In the genomic region with DNA sequence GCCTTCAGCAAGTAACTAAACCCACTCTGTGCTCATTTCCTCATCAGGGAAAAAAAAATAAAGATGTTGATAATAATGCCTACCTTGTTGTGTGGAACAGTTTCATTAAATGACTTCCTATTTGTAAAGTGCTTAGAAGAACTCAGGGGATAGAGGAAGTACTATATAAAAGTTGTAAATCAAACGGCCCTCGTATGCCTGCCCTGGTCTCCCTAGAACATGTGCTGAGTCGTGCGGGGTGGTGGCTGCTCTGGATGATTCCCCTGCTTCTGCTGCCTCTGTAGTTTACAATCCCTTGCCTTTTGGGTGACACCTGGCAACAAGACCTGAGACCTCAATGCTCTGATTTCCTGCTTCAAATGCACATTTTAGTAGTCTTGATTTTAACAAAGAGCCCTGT, we compare ENCODE assay signal across 15 cellular contexts.
DNase-seq lines count a peak whose midpoint lies in the region; ATAC-seq, FAIRE-seq and TF ChIP-seq lines count a peak whose summit lies in the region.
"Had no signal": no experiment of that assay in that cellular context is flagged by ENCODE, and none has a peak within 500 bp of the region (broad histone marks: within the 10 kb centered on the region; RNA-seq: fewer than 3 reads in every experiment).

No MANE protein-coding gene starts in this region.

- no peaks in the 10 kb centered on the region for H3K36me3 ChIP-seq in Loucy (ENCODE audit: insufficient read depth, low read length)
- H3K36me3 ChIP-seq in K562 (ENCODE audit: control insufficient read depth, insufficient read depth, low read length): no peaks in the 10 kb centered on the region

- TF ChIP-seq RAD21 in K562 (CRISPR knock-in tag; conservative IDR thresholded peaks at IDR 0.05 in 1 of 2, IDR thresholded peaks at IDR 0.05 in 1 of 2): no peak

- no peak overlapping the region for H3K9ac ChIP-seq in Loucy (ENCODE audit: low read depth, low read length, poor library complexity, severe bottlenecking)
- no peak overlapping the region for H3K9ac ChIP-seq in K562 (ENCODE audit: insufficient read depth in 1 of 2, low read depth in 2 of 2, low read length in 2 of 2)

- no peak for TF ChIP-seq POLR2A in K562 (conservative IDR thresholded peaks at IDR 0.05)

- 4% methylated on average over 4 of the region's 4 CpGs for WGBS in K562 (ENCODE audit: insufficient coverage, low coverage, missing lambda C conversion rate)

- peaks cover 31 to 50% (median 46%) of the 10 kb centered on the region in 4 donors for H3K4me1 Mint-ChIP-seq in naive thymus-derived CD8-positive, alpha-beta T cell
- peaks cover 6% of the 10 kb centered on the region for H3K4me1 Mint-ChIP-seq in stimulated activated effector memory CD8-positive, alpha-beta T cell treated with anti-CD3 and anti-CD28 coated beads, Interleukin-12 subunit alpha, Interleukin-12 subunit beta, amount 100 ng/mL, for 72 hours

- no peak for TF ChIP-seq EP300 in K562 (IDR thresholded peaks at IDR 0.05; ENCODE audit: low read length)

- H3K27ac Mint-ChIP-seq in naive thymus-derived CD8-positive, alpha-beta T cell: peak overlapping the region; percentile 5 to 85 (median 40)
- H3K27ac Mint-ChIP-seq in stimulated activated effector memory CD8-positive, alpha-beta T cell treated with anti-CD3 and anti-CD28 coated beads, Interleukin-12 subunit alpha, Interleukin-12 subunit beta, amount 100 ng/mL, for 72 hours: no peak overlapping the region

- H3K27me3 Mint-ChIP-seq in naive thymus-derived CD8-positive, alpha-beta T cell: no peaks in the 10 kb centered on the region

- DNase-seq in GM19239 (ENCODE audit: insufficient read length, low spot score) (no peak), K562 (ENCODE audit: extremely low read depth in 1 of 4, low spot score in 3 of 4) (no peak), NCI-H2107 (lab: John Stamatoyannopoulos, UW) (no peak)
- peak in 1 of 10 donors; percentile 8 for DNase-seq in naive thymus-derived CD8-positive, alpha-beta T cell
- no peak for DNase-seq in stimulated activated effector memory CD8-positive, alpha-beta T cell treated with anti-CD3 and anti-CD28 coated beads, Interleukin-12 subunit alpha, Interleukin-12 subunit beta, amount 100 ng/mL, for 72 hours (ENCODE audit: low spot score in 2 of 2)
- DNase-seq in activated CD4-positive, alpha-beta T cell treated with anti-CD3 and anti-CD28 coated beads for 48 hours: no peak
- DNase-seq: activated naive CD4-positive, alpha-beta T cell; C1 segment of cervical spinal cord; Karpas-422; NCI-H774; SHP77 treated with DMSO at 0.1 percent for 48 hours had no signal

- H3K4me3 ChIP-seq in Loucy (ENCODE audit: low read length, poor library complexity, severe bottlenecking) (peak overlapping the region; percentile 34), K562 (no peak overlapping the region)

- H2AFZ ChIP-seq in Loucy (ENCODE audit: low read length) (no peak overlapping the region), K562 (ENCODE audit: low read depth, low read length) (no peak overlapping the region)

- POLR2A ChIA-PET in K562 (lab: Yijun Ruan, JAX): interaction anchor here (1.2 kb wide), 1 partner anchor 17 kb away, joined by 3 read pairs; no protein-coding TSS in a partner anchor
- POLR2A ChIA-PET in naive thymus-derived CD8-positive, alpha-beta T cell (lab: Charles Lee): no interaction called here

- intact Hi-C loops in K562 (cut with micrococcal nuclease): loop anchor here (5.0 kb wide), 1 partner anchor 131 kb away; no protein-coding TSS in a partner anchor

- TF ChIP-seq CTCF in Loucy (conservative IDR thresholded peaks at IDR 0.05; ENCODE audit: low read length): no peak
- no peak for TF ChIP-seq CTCF in K562 (IDR thresholded peaks at IDR 0.05 in 2 of 3, conservative IDR thresholded peaks at IDR 0.05 in 1 of 3; ENCODE audit: insufficient read depth in 2 of 3, low read depth in 1 of 3, low read length in 3 of 3)

- H3K4me2 ChIP-seq in Loucy (ENCODE audit: low read depth, low read length, poor library complexity, severe bottlenecking) (peak overlapping the region; percentile 54), K562 (ENCODE audit: insufficient read depth, low read length) (no peak overlapping the region)

- H3K4me1 ChIP-seq in Loucy (ENCODE audit: insufficient read depth, low read length, poor library complexity, severe bottlenecking) (peaks cover 16% of the 10 kb centered on the region), K562 (replicated peaks in 1 of 2; ENCODE audit: control insufficient read depth in 2 of 2, insufficient read depth in 2 of 2, low read length in 2 of 2) (no peaks in the 10 kb centered on the region)

- BruUV-seq in K562 (replicated peaks; lab: Mats Ljungman, UMichigan): no TSS peak

- H3K9me3 Mint-ChIP-seq in naive thymus-derived CD8-positive, alpha-beta T cell: peaks cover 0 to 3% (median 0%) of the 10 kb centered on the region in 9 donors
- no peaks in the 10 kb centered on the region for H3K9me3 Mint-ChIP-seq in stimulated activated effector memory CD8-positive, alpha-beta T cell treated with anti-CD3 and anti-CD28 coated beads, Interleukin-12 subunit alpha, Interleukin-12 subunit beta, amount 100 ng/mL, for 72 hours

- H3K79me2 ChIP-seq in Loucy (ENCODE audit: insufficient read depth, low read length) (no peaks in the 10 kb centered on the region), K562 (ENCODE audit: control insufficient read depth, insufficient read depth, low read length) (no peaks in the 10 kb centered on the region)

- H3K9me3 ChIP-seq in Loucy (ENCODE audit: insufficient read depth, low read depth, low read length) (no peaks in the 10 kb centered on the region), K562 (replicated peaks; ENCODE audit: control insufficient read depth, insufficient read depth, low read depth, low read length) (no peaks in the 10 kb centered on the region)

- ATAC-seq in K562: peak; percentile 66; the same call in 2 of the 3 replicates
- ATAC-seq in naive thymus-derived CD8-positive, alpha-beta T cell: peak; percentile 44 to 54
- ATAC-seq in stimulated activated effector memory CD8-positive, alpha-beta T cell treated with anti-CD3 and anti-CD28 coated beads, Interleukin-12 subunit alpha, Interleukin-12 subunit beta, amount 100 ng/mL, for 72 hours: no peak

- no peaks in the 10 kb centered on the region for H3K9me2 ChIP-seq in Loucy (replicated peaks; ENCODE audit: low read depth, low read length)

- CTCF ChIA-PET in K562 (lab: Yijun Ruan, JAX; ENCODE audit: low intra/inter-chr PET ratio): no interaction called here

- peaks cover 0 to 9% (median 5%) of the 10 kb centered on the region in 3 donors for H3K36me3 Mint-ChIP-seq in naive thymus-derived CD8-positive, alpha-beta T cell
- H3K36me3 Mint-ChIP-seq in stimulated activated effector memory CD8-positive, alpha-beta T cell treated with anti-CD3 and anti-CD28 coated beads, Interleukin-12 subunit alpha, Interleukin-12 subunit beta, amount 100 ng/mL, for 72 hours: no peaks in the 10 kb centered on the region

- H4K20me1 ChIP-seq in Loucy (ENCODE audit: insufficient read depth, low read length, poor library complexity, severe bottlenecking) (no peaks in the 10 kb centered on the region), K562 (replicated peaks; ENCODE audit: control insufficient read depth, insufficient read depth, low read length) (no peaks in the 10 kb centered on the region)

- in situ Hi-C loops in K562 (cut with MboI): no loop called here

- FAIRE-seq in GM19239 (lab: Jason Lieb, UNC) (peak; percentile 87), K562 (lab: Jason Lieb, UNC) (no peak)
- FAIRE-seq: endometrium, TTC549, urothelium cell line had no signal

- H3K27me3 ChIP-seq in Loucy (ENCODE audit: insufficient read depth, low read length, poor library complexity, severe bottlenecking): no peaks in the 10 kb centered on the region
- no peaks in the 10 kb centered on the region for H3K27me3 ChIP-seq in K562 (ENCODE audit: control insufficient read depth in 2 of 2, insufficient read depth in 2 of 2, low read length in 2 of 2)

- 0 out of 2 replicates have a peak, but pooled peaks cover 2% of the 10 kb centered on the region for H3F3A ChIP-seq in Loucy (ENCODE audit: low read depth)

- H3K27ac ChIP-seq in K562 (ENCODE audit: extremely low read depth, low read depth, low read length): no peak overlapping the region

- peak overlapping the region in 7 of 10 donors; percentile 3 to 66 (median 25) for H3K4me3 Mint-ChIP-seq in naive thymus-derived CD8-positive, alpha-beta T cell
- H3K4me3 Mint-ChIP-seq in stimulated activated effector memory CD8-positive, alpha-beta T cell treated with anti-CD3 and anti-CD28 coated beads, Interleukin-12 subunit alpha, Interleukin-12 subunit beta, amount 100 ng/mL, for 72 hours: no peak overlapping the region

- no peaks in the 10 kb centered on the region for H3K9me1 ChIP-seq in K562 (ENCODE audit: control insufficient read depth, insufficient read depth, low read length)

TF ChIP-seq in K562, 482 proteins besides CTCF, POLR2A, EP300 and RAD21 (continues in another document):
- TF ChIP-seq, protein P1, sequence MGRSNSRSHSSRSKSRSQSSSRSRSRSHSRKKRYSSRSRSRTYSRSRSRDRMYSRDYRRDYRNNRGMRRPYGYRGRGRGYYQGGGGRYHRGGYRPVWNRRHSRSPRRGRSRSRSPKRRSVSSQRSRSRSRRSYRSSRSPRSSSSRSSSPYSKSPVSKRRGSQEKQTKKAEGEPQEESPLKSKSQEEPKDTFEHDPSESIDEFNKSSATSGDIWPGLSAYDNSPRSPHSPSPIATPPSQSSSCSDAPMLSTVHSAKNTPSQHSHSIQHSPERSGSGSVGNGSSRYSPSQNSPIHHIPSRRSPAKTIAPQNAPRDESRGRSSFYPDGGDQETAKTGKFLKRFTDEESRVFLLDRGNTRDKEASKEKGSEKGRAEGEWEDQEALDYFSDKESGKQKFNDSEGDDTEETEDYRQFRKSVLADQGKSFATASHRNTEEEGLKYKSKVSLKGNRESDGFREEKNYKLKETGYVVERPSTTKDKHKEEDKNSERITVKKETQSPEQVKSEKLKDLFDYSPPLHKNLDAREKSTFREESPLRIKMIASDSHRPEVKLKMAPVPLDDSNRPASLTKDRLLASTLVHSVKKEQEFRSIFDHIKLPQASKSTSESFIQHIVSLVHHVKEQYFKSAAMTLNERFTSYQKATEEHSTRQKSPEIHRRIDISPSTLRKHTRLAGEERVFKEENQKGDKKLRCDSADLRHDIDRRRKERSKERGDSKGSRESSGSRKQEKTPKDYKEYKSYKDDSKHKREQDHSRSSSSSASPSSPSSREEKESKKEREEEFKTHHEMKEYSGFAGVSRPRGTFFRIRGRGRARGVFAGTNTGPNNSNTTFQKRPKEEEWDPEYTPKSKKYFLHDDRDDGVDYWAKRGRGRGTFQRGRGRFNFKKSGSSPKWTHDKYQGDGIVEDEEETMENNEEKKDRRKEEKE (IDR thresholded peaks at IDR 0.05; ENCODE audit: borderline replicate concordance in 1 of 2, control insufficient read depth in 1 of 2, low read depth in 2 of 2, low read length in 1 of 2): no peak
- peak; percentile 60 for TF ChIP-seq MEIS2 (IDR thresholded peaks at IDR 0.05; ENCODE audit: partially characterized antibody)
